In genomic region chr10:24541239-24541753, GRCh38 we compare ENCODE assay signal across 1 cellular context.
TF ChIP-seq lines count a peak whose summit lies in the region.

No MANE protein-coding gene starts in this region.

TF ChIP-seq in HepG2, 621 proteins besides CTCF, POLR2A, EP300 and RAD21 (continued from another document and continues in another):
- TF ChIP-seq ZNF503 (CRISPR knock-in tag; IDR thresholded peaks at IDR 0.05) = peak; percentile 89
- TF ChIP-seq ZBTB14 (CRISPR knock-in tag; IDR thresholded peaks at IDR 0.05) = no peak
- TF ChIP-seq ZSCAN29 (CRISPR knock-in tag; conservative IDR thresholded peaks at IDR 0.05) = no peak
- peak; percentile 68 for TF ChIP-seq BCL6 (CRISPR knock-in tag; IDR thresholded peaks at IDR 0.05)
- TF ChIP-seq ZNF350 (CRISPR knock-in tag; IDR thresholded peaks at IDR 0.05; ENCODE audit: borderline replicate concordance, low read depth) = no peak; the same call in 1 of the 2 replicates
- TF ChIP-seq ZBTB7B (CRISPR knock-in tag; IDR thresholded peaks at IDR 0.05) = peak; percentile 86; the same call in 1 of the 2 replicates
- no peak for TF ChIP-seq TMF1 (CRISPR knock-in tag; IDR thresholded peaks at IDR 0.05; ENCODE audit: low read depth)
- peak; percentile 81 for TF ChIP-seq ZNF331 (CRISPR knock-in tag; IDR thresholded peaks at IDR 0.05)
- TF ChIP-seq KAT2B (IDR thresholded peaks at IDR 0.05; ENCODE audit: borderline replicate concordance, low read depth, low read length) = no peak
- TF ChIP-seq HDAC1 (CRISPR knock-in tag; IDR thresholded peaks at IDR 0.05) = peak; percentile 67; the same call in 1 of the 2 replicates
- peak; percentile 83 for TF ChIP-seq IKZF5 (CRISPR knock-in tag; IDR thresholded peaks at IDR 0.05)
- TF ChIP-seq ZNF891 (CRISPR knock-in tag; IDR thresholded peaks at IDR 0.05) = no peak
- no peak for TF ChIP-seq HNF1A (IDR thresholded peaks at IDR 0.05; ENCODE audit: low read depth)
- TF ChIP-seq HNF1A (CRISPR knock-in tag; IDR thresholded peaks at IDR 0.05; ENCODE audit: borderline replicate concordance) = peak; percentile 65; the same call in 1 of the 2 replicates
- no peak for TF ChIP-seq SP140L (CRISPR knock-in tag; IDR thresholded peaks at IDR 0.05; ENCODE audit: borderline replicate concordance)
- TF ChIP-seq ZNF687 (CRISPR knock-in tag; IDR thresholded peaks at IDR 0.05) = no peak
- TF ChIP-seq RXRB (CRISPR knock-in tag; IDR thresholded peaks at IDR 0.05; ENCODE audit: borderline replicate concordance) = peak; percentile 82; the same call in 1 of the 2 replicates
- TF ChIP-seq ZNF777 (CRISPR knock-in tag; IDR thresholded peaks at IDR 0.05) = no peak
- TF ChIP-seq ELF3 (CRISPR knock-in tag; IDR thresholded peaks at IDR 0.05) = peak; percentile 51
- no peak for TF ChIP-seq DMTF1 (CRISPR knock-in tag; IDR thresholded peaks at IDR 0.05)
- TF ChIP-seq ZNF800 (CRISPR knock-in tag; IDR thresholded peaks at IDR 0.05) = peak; percentile 70
- peak; percentile 87 for TF ChIP-seq FOXJ3 (CRISPR knock-in tag; IDR thresholded peaks at IDR 0.05; ENCODE audit: borderline replicate concordance)
- no peak for TF ChIP-seq NKX3-1 (CRISPR knock-in tag; IDR thresholded peaks at IDR 0.05)
- 0 out of 2 replicates have a peak, but pooled peaks have one; percentile 28 for TF ChIP-seq KAT8 (CRISPR knock-in tag; IDR thresholded peaks at IDR 0.05)
- TF ChIP-seq ZNF205 (CRISPR knock-in tag; IDR thresholded peaks at IDR 0.05) = peak; percentile 55; the same call in 1 of the 2 replicates
- no peak for TF ChIP-seq MTA3 (CRISPR knock-in tag; IDR thresholded peaks at IDR 0.05)
- TF ChIP-seq ZNF781 (CRISPR knock-in tag; IDR thresholded peaks at IDR 0.05; ENCODE audit: borderline replicate concordance, not compliant biosample characterization) = no peak
- 0 out of 2 replicates have a peak, but pooled peaks have one; percentile 57 for TF ChIP-seq ZMYM3 (CRISPR knock-in tag; IDR thresholded peaks at IDR 0.05)
- TF ChIP-seq ZNF609 (CRISPR knock-in tag; IDR thresholded peaks at IDR 0.05; ENCODE audit: borderline replicate concordance) = peak; percentile 89
- TF ChIP-seq KLF15 (CRISPR knock-in tag; IDR thresholded peaks at IDR 0.05; ENCODE audit: borderline replicate concordance) = no peak
- TF ChIP-seq ZNF605 (CRISPR knock-in tag; IDR thresholded peaks at IDR 0.05) = 0 out of 2 replicates have a peak, but pooled peaks have one; percentile 39
- TF ChIP-seq FOXO1 (CRISPR knock-in tag; IDR thresholded peaks at IDR 0.05) = peak; percentile 80; the same call in 1 of the 2 replicates
- peak; percentile 92 for TF ChIP-seq TEAD3 (CRISPR knock-in tag; optimal IDR thresholded peaks at IDR 0.05; ENCODE audit: borderline replicate concordance)
- TF ChIP-seq ZNF430 (CRISPR knock-in tag; IDR thresholded peaks at IDR 0.05) = 0 out of 2 replicates have a peak, but pooled peaks have one; percentile 43
- no peak for TF ChIP-seq ZBTB1 (CRISPR knock-in tag; IDR thresholded peaks at IDR 0.05; ENCODE audit: borderline replicate concordance)
- no peak for TF ChIP-seq ZNF839 (CRISPR knock-in tag; IDR thresholded peaks at IDR 0.05; ENCODE audit: borderline replicate concordance)
- no peak for TF ChIP-seq ZFX (CRISPR knock-in tag; IDR thresholded peaks at IDR 0.05; ENCODE audit: low read depth)
